Comparison of ENCODE assay signal across 7 cellular contexts in genomic region chr3:97763586-97764148, GRCh38. TPM values are rescaled to one million over a fixed set of nuclear protein-coding genes. Genes with fewer than 3 reads are reported as not detected.
DNase-seq lines count a peak whose midpoint lies in the region; ATAC-seq and TF ChIP-seq lines count a peak whose summit lies in the region.

No MANE protein-coding gene starts in this region.

- H3K36me3 ChIP-seq in H7 (replicated peaks; ENCODE audit: control insufficient read depth, insufficient read depth, low read length) (no peaks in the 10 kb centered on the region), SJCRH30 (no peaks in the 10 kb centered on the region), skeletal muscle tissue (ENCODE audit: control insufficient read depth in 3 of 3, insufficient read depth in 3 of 3, low read length in 3 of 3) (no peaks in the 10 kb centered on the region)

- H3K4me3 ChIP-seq in H7 (ENCODE audit: insufficient read depth, low read depth, low read length) (peak overlapping the region; percentile 82), SJCRH30 (peak overlapping the region; percentile 79), skeletal muscle tissue (ENCODE audit: low read length in 3 of 3) (peak overlapping the region; percentile 91 to 97 (median 94))

- H3K27ac ChIP-seq in SJCRH30 (peak overlapping the region; percentile 6; the same call in 1 of the 2 replicates), foreskin keratinocyte (peak overlapping the region; percentile 15), skeletal muscle tissue (ENCODE audit: low read depth, low read length) (peak overlapping the region; percentile 21)

- H3K9ac ChIP-seq in skeletal muscle tissue (ENCODE audit: low read depth in 1 of 3, low read length in 3 of 3): peak overlapping the region; percentile 71 to 86 (median 82)

- no peaks in the 10 kb centered on the region for H3K27me3 ChIP-seq in H7 (ENCODE audit: control insufficient read depth, insufficient read depth, low read length)
- H3K27me3 ChIP-seq in SJCRH30: no peaks in the 10 kb centered on the region
- H3K27me3 ChIP-seq in foreskin keratinocyte: no peaks in the 10 kb centered on the region
- H3K27me3 ChIP-seq in skeletal muscle tissue (ENCODE audit: control insufficient read depth in 3 of 3, insufficient read depth in 3 of 3, low read length in 3 of 3): no peaks in the 10 kb centered on the region

- no peaks in the 10 kb centered on the region for H3K4me1 ChIP-seq in SJCRH30
- peaks cover 3% of the 10 kb centered on the region for H3K4me1 ChIP-seq in foreskin keratinocyte
- peaks cover 2 to 10% (median 7%) of the 10 kb centered on the region in 3 donors for H3K4me1 ChIP-seq in skeletal muscle tissue (ENCODE audit: control insufficient read depth in 3 of 3, insufficient read depth in 3 of 3, low read length in 3 of 3)

- H3K9me3 ChIP-seq in SJCRH30 (replicated peaks): no peaks in the 10 kb centered on the region
- H3K9me3 ChIP-seq in skeletal muscle tissue (ENCODE audit: control insufficient read depth in 3 of 3, low read length in 3 of 3): no peaks in the 10 kb centered on the region

- ATAC-seq in foreskin keratinocyte (no peak), HG02763 (IDR thresholded peaks at IDR 0.05; ENCODE audit: unreplicated experiment) (no peak)

- TF ChIP-seq CTCF in foreskin keratinocyte (conservative IDR thresholded peaks at IDR 0.05): no peak

- peak; percentile 8 for DNase-seq in H7
- no peak for DNase-seq in SJCRH30
- DNase-seq in foreskin keratinocyte: no peak
- no peak for DNase-seq in foreskin melanocyte
- DNase-seq in A172 (ENCODE audit: low spot score): no peak

RNA-seq across cellular contexts. Expression of gene ARL6, which starts 0.9 kb away (rescaled TPM):
- 3.6 and 5.2 TPM in 2 replicates for total RNA-seq in H7 (2014; rRNA removed; shearing (Covaris generic))
- total RNA-seq in SJCRH30 (2014; rRNA removed; shearing (Covaris generic)): 6.5 and 11.0 TPM in 2 replicates
- total RNA-seq in foreskin keratinocyte: 6.6 and 7.9 TPM in 2 replicates
- 3.3 and 4.8 TPM in 2 replicates for polyA plus RNA-seq in foreskin keratinocyte
- 7.3 TPM for total RNA-seq in skeletal muscle tissue
- total RNA-seq in A172 (2014; rRNA removed; shearing (Covaris generic)): 14.4 and 31.3 TPM in 2 replicates

RNA-seq across cellular contexts. Expression of gene CRYBG3, which starts 58.1 kb away (rescaled TPM):
- 3.7 and 5.7 TPM in 2 replicates for total RNA-seq in H7 (2014; rRNA removed; shearing (Covaris generic))
- total RNA-seq in SJCRH30 (2014; rRNA removed; shearing (Covaris generic)): 19.3 and 21.9 TPM in 2 replicates
- total RNA-seq in foreskin keratinocyte (13.8 and 14.2 TPM in 2 replicates), skeletal muscle tissue (27.1 TPM)
- polyA plus RNA-seq in foreskin keratinocyte: 1.4 and 2.2 TPM in 2 replicates
- total RNA-seq in A172 (2014; rRNA removed; shearing (Covaris generic)): 9.2 and 11.7 TPM in 2 replicates
